Comparison of ENCODE assay signal across 8 cellular contexts in genomic region chr9:131578778-131579504, GRCh38. TPM values are rescaled to one million over a fixed set of nuclear protein-coding genes. Genes with fewer than 3 reads are reported as not detected.
DNase-seq lines count a peak whose midpoint lies in the region; ATAC-seq and TF ChIP-seq lines count a peak whose summit lies in the region.

No MANE protein-coding gene starts in this region.

- peak; percentile 79 for DNase-seq in KG1 (lab: John Stamatoyannopoulos, UW)
- DNase-seq in activated naive CD8-positive, alpha-beta T cell treated with anti-CD3 and anti-CD28 coated beads for 36 hours, result peak; percentile 65
- peak; percentile 34 for DNase-seq in stimulated activated CD4-positive, alpha-beta T cell treated with anti-CD3 and anti-CD28 coated beads, Interleukin-1b, Interleukin-23, amount 100 ng/mL, for 48 hours
- DNase-seq in iPS-NIHi11 (ENCODE audit: low spot score), result no peak
- no peak for DNase-seq in chondrocyte (ENCODE audit: low spot score)
- DNase-seq in DMS 273 treated with DMSO at 0.1 percent for 48 hours (lab: John Stamatoyannopoulos, UW), result no peak

- H3K4me1 Mint-ChIP-seq in activated naive CD8-positive, alpha-beta T cell treated with anti-CD3 and anti-CD28 coated beads for 36 hours, result peaks cover 23% of the 10 kb centered on the region
- H3K4me1 Mint-ChIP-seq in chondrocyte (ENCODE audit: low read depth), result no peaks in the 10 kb centered on the region

- H3K36me3 Mint-ChIP-seq in activated naive CD8-positive, alpha-beta T cell treated with anti-CD3 and anti-CD28 coated beads for 36 hours, result peaks cover 15% of the 10 kb centered on the region
- peaks cover 17% of the 10 kb centered on the region for H3K36me3 Mint-ChIP-seq in chondrocyte (ENCODE audit: low read depth)

- H3K27me3 Mint-ChIP-seq in activated naive CD8-positive, alpha-beta T cell treated with anti-CD3 and anti-CD28 coated beads for 36 hours, result no peaks in the 10 kb centered on the region
- H3K27me3 Mint-ChIP-seq in chondrocyte (ENCODE audit: low read depth), result no peaks in the 10 kb centered on the region

- no peak for TF ChIP-seq CTCF in chondrocyte (IDR thresholded peaks at IDR 0.05)

- ATAC-seq in GM18508 (IDR thresholded peaks at IDR 0.05; ENCODE audit: insufficient read depth, unreplicated experiment) (peak; percentile 51), GM18867 (IDR thresholded peaks at IDR 0.05; ENCODE audit: unreplicated experiment) (no peak)

- peak overlapping the region; percentile 71 for H3K4me3 Mint-ChIP-seq in activated naive CD8-positive, alpha-beta T cell treated with anti-CD3 and anti-CD28 coated beads for 36 hours
- no peak overlapping the region for H3K4me3 Mint-ChIP-seq in chondrocyte (ENCODE audit: unreplicated experiment)

- H3K9me3 Mint-ChIP-seq in activated naive CD8-positive, alpha-beta T cell treated with anti-CD3 and anti-CD28 coated beads for 36 hours, result no peaks in the 10 kb centered on the region
- H3K9me3 Mint-ChIP-seq in chondrocyte (ENCODE audit: low read depth), result no peaks in the 10 kb centered on the region

- H3K27ac Mint-ChIP-seq in activated naive CD8-positive, alpha-beta T cell treated with anti-CD3 and anti-CD28 coated beads for 36 hours, result peak overlapping the region; percentile 95
- no peak overlapping the region for H3K27ac Mint-ChIP-seq in chondrocyte (ENCODE audit: unreplicated experiment)

RNA-seq across cellular contexts. Expression of gene PRRT1B, which starts 33.6 kb away (rescaled TPM):
- total RNA-seq in activated naive CD8-positive, alpha-beta T cell treated with anti-CD3 and anti-CD28 coated beads for 36 hours, result not detected
- not detected in 3 replicates for total RNA-seq in chondrocyte

RNA-seq across cellular contexts. Expression of gene UCK1, which starts 47.9 kb away (rescaled TPM):
- total RNA-seq in activated naive CD8-positive, alpha-beta T cell treated with anti-CD3 and anti-CD28 coated beads for 36 hours, result 10 to 100 TPM; 22.1 to 23.0 TPM
- total RNA-seq in chondrocyte, result 17.9 to 27.7 TPM (median 18.3 TPM) in 3 replicates

Comparison
In these comparisons a context has a peak if more than half of its experiments do, and no peak if none do; other contexts are left out.
1. DNase-seq: peak in KG1 (single experiment), activated naive CD8-positive, alpha-beta T cell treated with anti-CD3 and anti-CD28 coated beads for 36 hours (single experiment) and stimulated activated CD4-positive, alpha-beta T cell treated with anti-CD3 and anti-CD28 coated beads, Interleukin-1b, Interleukin-23, amount 100 ng/mL, for 48 hours (single experiment); none in iPS-NIHi11 (single experiment), chondrocyte (single experiment) and DMS 273 treated with DMSO at 0.1 percent for 48 hours (single experiment).